In the genomic region with DNA sequence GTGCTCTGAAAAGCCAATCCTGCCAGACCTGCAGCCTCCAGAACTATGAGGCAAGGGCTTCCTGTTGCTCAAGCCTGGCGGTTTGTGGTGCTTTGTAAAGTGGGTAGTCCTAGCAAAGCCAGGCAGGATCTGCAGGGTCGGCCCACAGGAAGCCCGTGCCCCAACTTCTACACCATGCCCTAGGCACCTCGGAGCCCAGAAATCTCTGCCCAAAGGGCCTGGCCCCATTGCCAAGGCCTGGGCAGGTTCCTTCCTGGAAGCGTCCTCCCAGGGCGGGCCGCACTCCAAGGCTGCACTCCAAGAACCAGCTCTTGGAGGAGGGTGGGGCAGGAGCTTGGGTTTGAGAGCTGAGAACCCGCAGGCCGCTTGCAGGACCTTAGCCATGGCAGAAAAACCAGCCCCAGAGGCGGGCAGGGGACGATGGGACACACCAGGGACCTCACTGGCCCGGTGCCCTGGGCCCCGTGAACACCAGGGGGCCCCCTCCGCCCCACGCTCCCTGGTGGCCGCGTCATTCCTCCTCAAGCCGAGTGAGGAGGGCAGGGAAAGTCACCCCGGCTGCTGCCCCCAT, we compare ENCODE assay signal across 3 cellular contexts.
TF ChIP-seq lines count a peak whose summit lies in the region.

No MANE protein-coding gene starts in this region.

TF ChIP-seq in A549, 52 proteins besides CTCF, POLR2A, EP300 and RAD21:
- TF ChIP-seq RARB (CRISPR knock-in tag; IDR thresholded peaks at IDR 0.05) (no peak), BHLHE40 (IDR thresholded peaks at IDR 0.05; ENCODE audit: low read depth, low read length) (no peak), SMC3 (IDR thresholded peaks at IDR 0.05) (peak; percentile 64), REST (IDR thresholded peaks at IDR 0.05) (no peak)
- TF ChIP-seq, protein P1, sequence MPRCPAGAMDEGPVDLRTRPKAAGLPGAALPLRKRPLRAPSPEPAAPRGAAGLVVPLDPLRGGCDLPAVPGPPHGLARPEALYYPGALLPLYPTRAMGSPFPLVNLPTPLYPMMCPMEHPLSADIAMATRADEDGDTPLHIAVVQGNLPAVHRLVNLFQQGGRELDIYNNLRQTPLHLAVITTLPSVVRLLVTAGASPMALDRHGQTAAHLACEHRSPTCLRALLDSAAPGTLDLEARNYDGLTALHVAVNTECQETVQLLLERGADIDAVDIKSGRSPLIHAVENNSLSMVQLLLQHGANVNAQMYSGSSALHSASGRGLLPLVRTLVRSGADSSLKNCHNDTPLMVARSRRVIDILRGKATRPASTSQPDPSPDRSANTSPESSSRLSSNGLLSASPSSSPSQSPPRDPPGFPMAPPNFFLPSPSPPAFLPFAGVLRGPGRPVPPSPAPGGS (IDR thresholded peaks at IDR 0.05), result no peak
- TF ChIP-seq, protein P2, sequence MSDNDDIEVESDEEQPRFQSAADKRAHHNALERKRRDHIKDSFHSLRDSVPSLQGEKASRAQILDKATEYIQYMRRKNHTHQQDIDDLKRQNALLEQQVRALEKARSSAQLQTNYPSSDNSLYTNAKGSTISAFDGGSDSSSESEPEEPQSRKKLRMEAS (IDR thresholded peaks at IDR 0.05), result 0 out of 2 replicates have a peak, but pooled peaks have one; percentile 17

TF ChIP-seq in IMR-90, 13 proteins besides CTCF, POLR2A, EP300 and RAD21:
- TF ChIP-seq RFX5 (IDR thresholded peaks at IDR 0.05; ENCODE audit: low read depth, low read length), result no peak
- TF ChIP-seq ELK1 (IDR thresholded peaks at IDR 0.05; ENCODE audit: borderline replicate concordance, low read depth, low read length), result no peak
- no peak for TF ChIP-seq BHLHE40 (IDR thresholded peaks at IDR 0.05; ENCODE audit: low read depth, low read length)
- no peak for TF ChIP-seq SMC3 (IDR thresholded peaks at IDR 0.05; ENCODE audit: low read depth, low read length)
- TF ChIP-seq CHD1 (IDR thresholded peaks at IDR 0.05; ENCODE audit: low read depth, low read length), result no peak
- no peak for TF ChIP-seq FOS (IDR thresholded peaks at IDR 0.05; ENCODE audit: low read depth, low read length)
- no peak for TF ChIP-seq MAZ (IDR thresholded peaks at IDR 0.05; ENCODE audit: borderline replicate concordance, low read depth, low read length)
- no peak for TF ChIP-seq MAFK (IDR thresholded peaks at IDR 0.05; ENCODE audit: low read depth, low read length)
- no peak for TF ChIP-seq CEBPB (IDR thresholded peaks at IDR 0.05; ENCODE audit: low read depth, low read length)
- TF ChIP-seq, protein P3, sequence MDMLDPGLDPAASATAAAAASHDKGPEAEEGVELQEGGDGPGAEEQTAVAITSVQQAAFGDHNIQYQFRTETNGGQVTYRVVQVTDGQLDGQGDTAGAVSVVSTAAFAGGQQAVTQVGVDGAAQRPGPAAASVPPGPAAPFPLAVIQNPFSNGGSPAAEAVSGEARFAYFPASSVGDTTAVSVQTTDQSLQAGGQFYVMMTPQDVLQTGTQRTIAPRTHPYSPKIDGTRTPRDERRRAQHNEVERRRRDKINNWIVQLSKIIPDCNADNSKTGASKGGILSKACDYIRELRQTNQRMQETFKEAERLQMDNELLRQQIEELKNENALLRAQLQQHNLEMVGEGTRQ (IDR thresholded peaks at IDR 0.05; ENCODE audit: low read depth, low read length), result no peak
- TF ChIP-seq RCOR1 (IDR thresholded peaks at IDR 0.05; ENCODE audit: insufficient replicate concordance, low read length), result no peak
- TF ChIP-seq NFE2L2 (IDR thresholded peaks at IDR 0.05; ENCODE audit: low read depth, low read length), result no peak
- no peak for TF ChIP-seq MXI1 (IDR thresholded peaks at IDR 0.05; ENCODE audit: borderline replicate concordance, low read depth, low read length)
TF ChIP-seq in IMR-90: peak in this region for 0.

TF ChIP-seq in HepG2, 621 proteins besides CTCF, POLR2A, EP300 and RAD21 (continues in another document):
- TF ChIP-seq MLLT10 (CRISPR knock-in tag; IDR thresholded peaks at IDR 0.05) (no peak), FOXC1 (CRISPR knock-in tag; IDR thresholded peaks at IDR 0.05; ENCODE audit: borderline replicate concordance) (0 out of 2 replicates have a peak, but pooled peaks have one; percentile 30), ATF1 (CRISPR knock-in tag; IDR thresholded peaks at IDR 0.05) (no peak), ZNF329 (CRISPR knock-in tag; IDR thresholded peaks at IDR 0.05; ENCODE audit: low read depth) (no peak), ZNF615 (CRISPR knock-in tag; IDR thresholded peaks at IDR 0.05; ENCODE audit: borderline replicate concordance) (no peak), NCOA2 (CRISPR knock-in tag; IDR thresholded peaks at IDR 0.05) (no peak), FOXO4 (CRISPR knock-in tag; conservative IDR thresholded peaks at IDR 0.05) (0 out of 2 replicates have a peak, but pooled peaks have one; percentile 66), ZNF629 (CRISPR knock-in tag; conservative IDR thresholded peaks at IDR 0.05) (no peak), ZFX (CRISPR knock-in tag; IDR thresholded peaks at IDR 0.05; ENCODE audit: low read depth) (no peak), ZNF776 (CRISPR knock-in tag; IDR thresholded peaks at IDR 0.05) (no peak), SP140L (CRISPR knock-in tag; IDR thresholded peaks at IDR 0.05; ENCODE audit: borderline replicate concordance) (no peak), MTA1 (CRISPR knock-in tag; IDR thresholded peaks at IDR 0.05; ENCODE audit: borderline replicate concordance) (no peak), STAG1 (CRISPR knock-in tag; IDR thresholded peaks at IDR 0.05) (peak; percentile 25; the same call in 1 of the 2 replicates), SMC3 (IDR thresholded peaks at IDR 0.05; ENCODE audit: low read length) (no peak), SETDB1 (CRISPR knock-in tag; IDR thresholded peaks at IDR 0.05; ENCODE audit: borderline replicate concordance) (no peak), DMAP1 (CRISPR knock-in tag; IDR thresholded peaks at IDR 0.05) (no peak), KDM4B (CRISPR knock-in tag; IDR thresholded peaks at IDR 0.05) (no peak), HNRNPLL (IDR thresholded peaks at IDR 0.05; ENCODE audit: low read depth, low read length, poor library complexity, severe bottlenecking) (peak; percentile 23), ZNF234 (CRISPR knock-in tag; conservative IDR thresholded peaks at IDR 0.05) (no peak), ZNF713 (CRISPR knock-in tag; IDR thresholded peaks at IDR 0.05) (no peak), ZBTB33 (CRISPR knock-in tag; IDR thresholded peaks at IDR 0.05) (peak; percentile 99), ASH2L (IDR thresholded peaks at IDR 0.05; ENCODE audit: insufficient read length, low read depth, low read length) (no peak)
- TF ChIP-seq, protein P4, sequence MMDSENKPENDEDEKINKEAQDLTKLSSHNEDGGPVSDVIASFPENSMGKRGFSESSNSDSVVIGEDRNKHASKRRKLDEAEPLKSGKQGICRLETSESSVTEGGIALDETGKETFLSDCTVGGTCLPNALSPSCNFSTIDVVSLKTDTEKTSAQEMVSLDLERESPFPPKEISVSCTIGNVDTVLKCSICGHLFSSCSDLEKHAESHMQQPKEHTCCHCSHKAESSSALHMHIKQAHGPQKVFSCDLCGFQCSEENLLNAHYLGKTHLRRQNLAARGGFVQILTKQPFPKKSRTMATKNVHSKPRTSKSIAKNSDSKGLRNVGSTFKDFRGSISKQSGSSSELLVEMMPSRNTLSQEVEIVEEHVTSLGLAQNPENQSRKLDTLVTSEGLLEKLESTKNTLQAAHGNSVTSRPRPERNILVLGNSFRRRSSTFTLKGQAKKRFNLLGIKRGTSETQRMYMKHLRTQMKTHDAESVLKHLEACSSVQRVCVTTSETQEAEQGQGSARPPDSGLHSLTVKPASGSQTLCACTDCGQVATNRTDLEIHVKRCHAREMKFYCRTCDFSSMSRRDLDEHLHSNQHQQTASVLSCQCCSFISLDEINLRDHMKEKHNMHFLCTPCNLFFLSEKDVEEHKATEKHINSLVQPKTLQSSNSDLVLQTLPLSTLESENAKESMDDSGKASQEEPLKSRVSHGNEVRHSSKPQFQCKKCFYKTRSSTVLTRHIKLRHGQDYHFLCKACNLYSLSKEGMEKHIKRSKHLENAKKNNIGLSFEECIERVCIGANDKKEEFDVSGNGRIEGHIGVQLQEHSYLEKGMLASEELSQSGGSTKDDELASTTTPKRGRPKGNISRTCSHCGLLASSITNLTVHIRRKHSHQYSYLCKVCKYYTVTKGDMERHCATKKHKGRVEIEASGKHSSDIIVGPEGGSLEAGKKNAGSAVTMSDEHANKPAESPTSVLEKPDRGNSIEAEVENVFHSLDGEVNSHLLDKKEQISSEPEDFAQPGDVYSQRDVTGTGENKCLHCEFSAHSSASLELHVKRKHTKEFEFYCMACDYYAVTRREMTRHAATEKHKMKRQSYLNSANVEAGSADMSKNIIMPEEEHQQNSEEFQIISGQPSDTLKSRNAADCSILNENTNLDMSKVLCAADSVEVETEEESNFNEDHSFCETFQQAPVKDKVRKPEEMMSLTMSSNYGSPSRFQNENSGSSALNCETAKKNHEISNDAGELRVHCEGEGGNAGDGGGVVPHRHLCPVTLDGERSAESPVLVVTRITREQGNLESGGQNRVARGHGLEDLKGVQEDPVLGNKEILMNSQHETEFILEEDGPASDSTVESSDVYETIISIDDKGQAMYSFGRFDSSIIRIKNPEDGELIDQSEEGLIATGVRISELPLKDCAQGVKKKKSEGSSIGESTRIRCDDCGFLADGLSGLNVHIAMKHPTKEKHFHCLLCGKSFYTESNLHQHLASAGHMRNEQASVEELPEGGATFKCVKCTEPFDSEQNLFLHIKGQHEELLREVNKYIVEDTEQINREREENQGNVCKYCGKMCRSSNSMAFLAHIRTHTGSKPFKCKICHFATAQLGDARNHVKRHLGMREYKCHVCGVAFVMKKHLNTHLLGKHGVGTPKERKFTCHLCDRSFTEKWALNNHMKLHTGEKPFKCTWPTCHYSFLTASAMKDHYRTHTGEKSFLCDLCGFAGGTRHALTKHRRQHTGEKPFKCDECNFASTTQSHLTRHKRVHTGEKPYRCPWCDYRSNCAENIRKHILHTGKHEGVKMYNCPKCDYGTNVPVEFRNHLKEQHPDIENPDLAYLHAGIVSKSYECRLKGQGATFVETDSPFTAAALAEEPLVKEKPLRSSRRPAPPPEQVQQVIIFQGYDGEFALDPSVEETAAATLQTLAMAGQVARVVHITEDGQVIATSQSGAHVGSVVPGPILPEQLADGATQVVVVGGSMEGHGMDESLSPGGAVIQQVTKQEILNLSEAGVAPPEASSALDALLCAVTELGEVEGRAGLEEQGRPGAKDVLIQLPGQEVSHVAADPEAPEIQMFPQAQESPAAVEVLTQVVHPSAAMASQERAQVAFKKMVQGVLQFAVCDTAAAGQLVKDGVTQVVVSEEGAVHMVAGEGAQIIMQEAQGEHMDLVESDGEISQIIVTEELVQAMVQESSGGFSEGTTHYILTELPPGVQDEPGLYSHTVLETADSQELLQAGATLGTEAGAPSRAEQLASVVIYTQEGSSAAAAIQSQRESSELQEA (CRISPR knock-in tag; IDR thresholded peaks at IDR 0.05; ENCODE audit: not compliant biosample characterization), result no peak
- TF ChIP-seq, protein P5, sequence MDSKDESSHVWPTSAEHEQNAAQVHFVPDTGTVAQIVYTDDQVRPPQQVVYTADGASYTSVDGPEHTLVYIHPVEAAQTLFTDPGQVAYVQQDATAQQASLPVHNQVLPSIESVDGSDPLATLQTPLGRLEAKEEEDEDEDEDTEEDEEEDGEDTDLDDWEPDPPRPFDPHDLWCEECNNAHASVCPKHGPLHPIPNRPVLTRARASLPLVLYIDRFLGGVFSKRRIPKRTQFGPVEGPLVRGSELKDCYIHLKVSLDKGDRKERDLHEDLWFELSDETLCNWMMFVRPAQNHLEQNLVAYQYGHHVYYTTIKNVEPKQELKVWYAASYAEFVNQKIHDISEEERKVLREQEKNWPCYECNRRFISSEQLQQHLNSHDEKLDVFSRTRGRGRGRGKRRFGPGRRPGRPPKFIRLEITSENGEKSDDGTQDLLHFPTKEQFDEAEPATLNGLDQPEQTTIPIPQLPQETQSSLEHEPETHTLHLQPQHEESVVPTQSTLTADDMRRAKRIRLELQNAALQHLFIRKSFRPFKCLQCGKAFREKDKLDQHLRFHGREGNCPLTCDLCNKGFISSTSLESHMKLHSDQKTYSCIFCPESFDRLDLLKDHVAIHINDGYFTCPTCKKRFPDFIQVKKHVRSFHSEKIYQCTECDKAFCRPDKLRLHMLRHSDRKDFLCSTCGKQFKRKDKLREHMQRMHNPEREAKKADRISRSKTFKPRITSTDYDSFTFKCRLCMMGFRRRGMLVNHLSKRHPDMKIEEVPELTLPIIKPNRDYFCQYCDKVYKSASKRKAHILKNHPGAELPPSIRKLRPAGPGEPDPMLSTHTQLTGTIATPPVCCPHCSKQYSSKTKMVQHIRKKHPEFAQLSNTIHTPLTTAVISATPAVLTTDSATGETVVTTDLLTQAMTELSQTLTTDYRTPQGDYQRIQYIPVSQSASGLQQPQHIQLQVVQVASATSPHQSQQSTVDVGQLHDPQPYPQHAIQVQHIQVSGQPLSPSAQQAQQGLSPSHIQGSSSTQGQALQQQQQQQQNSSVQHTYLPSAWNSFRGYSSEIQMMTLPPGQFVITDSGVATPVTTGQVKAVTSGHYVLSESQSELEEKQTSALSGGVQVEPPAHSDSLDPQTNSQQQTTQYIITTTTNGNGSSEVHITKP (CRISPR knock-in tag; IDR thresholded peaks at IDR 0.05; ENCODE audit: low read depth), result no peak
